In the genomic region with DNA sequence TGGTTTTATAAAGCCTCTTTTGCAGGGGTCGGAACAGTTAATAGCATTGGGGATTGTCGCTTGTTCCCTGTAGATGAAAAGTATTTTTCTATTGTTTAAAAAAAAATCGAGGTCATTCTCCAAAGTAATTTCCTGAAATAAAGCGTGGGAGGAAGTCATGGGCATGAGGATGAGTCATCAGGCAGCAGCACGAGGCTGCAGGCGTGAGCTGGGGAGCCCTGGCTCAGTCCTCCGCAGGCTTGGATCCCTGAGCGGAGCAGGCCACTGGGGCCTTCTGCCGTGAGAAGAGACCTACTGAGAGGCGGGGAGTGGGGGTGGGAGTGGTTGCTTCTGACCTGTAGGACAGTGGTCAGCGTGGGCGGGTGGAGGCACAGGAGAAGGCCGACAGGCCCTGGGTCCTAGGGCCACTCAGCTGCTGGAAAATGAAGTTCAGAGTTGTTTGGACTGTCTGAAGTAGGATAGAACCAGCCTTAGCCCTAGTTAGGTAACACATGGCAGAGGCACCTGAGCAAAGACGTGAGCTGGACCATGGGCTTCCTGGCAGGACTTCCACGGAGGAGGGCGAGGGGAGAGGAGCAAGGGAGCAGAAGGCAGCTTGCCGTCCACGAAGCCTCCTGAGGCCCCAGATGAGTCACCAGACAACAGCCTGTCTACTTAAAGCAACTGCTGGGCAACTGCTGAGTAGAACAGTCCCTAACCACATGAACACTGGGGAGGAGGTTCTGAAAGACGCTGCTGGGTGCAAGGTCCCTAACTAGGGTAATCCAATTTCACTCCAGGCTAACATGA, we compare ENCODE assay signal across 1 cellular context.
TF ChIP-seq lines count a peak whose summit lies in the region.

No MANE protein-coding gene starts in this region.

TF ChIP-seq in K562, 482 proteins besides CTCF, POLR2A, EP300 and RAD21 (continued from another document and continues in another):
- TF ChIP-seq, protein P1, sequence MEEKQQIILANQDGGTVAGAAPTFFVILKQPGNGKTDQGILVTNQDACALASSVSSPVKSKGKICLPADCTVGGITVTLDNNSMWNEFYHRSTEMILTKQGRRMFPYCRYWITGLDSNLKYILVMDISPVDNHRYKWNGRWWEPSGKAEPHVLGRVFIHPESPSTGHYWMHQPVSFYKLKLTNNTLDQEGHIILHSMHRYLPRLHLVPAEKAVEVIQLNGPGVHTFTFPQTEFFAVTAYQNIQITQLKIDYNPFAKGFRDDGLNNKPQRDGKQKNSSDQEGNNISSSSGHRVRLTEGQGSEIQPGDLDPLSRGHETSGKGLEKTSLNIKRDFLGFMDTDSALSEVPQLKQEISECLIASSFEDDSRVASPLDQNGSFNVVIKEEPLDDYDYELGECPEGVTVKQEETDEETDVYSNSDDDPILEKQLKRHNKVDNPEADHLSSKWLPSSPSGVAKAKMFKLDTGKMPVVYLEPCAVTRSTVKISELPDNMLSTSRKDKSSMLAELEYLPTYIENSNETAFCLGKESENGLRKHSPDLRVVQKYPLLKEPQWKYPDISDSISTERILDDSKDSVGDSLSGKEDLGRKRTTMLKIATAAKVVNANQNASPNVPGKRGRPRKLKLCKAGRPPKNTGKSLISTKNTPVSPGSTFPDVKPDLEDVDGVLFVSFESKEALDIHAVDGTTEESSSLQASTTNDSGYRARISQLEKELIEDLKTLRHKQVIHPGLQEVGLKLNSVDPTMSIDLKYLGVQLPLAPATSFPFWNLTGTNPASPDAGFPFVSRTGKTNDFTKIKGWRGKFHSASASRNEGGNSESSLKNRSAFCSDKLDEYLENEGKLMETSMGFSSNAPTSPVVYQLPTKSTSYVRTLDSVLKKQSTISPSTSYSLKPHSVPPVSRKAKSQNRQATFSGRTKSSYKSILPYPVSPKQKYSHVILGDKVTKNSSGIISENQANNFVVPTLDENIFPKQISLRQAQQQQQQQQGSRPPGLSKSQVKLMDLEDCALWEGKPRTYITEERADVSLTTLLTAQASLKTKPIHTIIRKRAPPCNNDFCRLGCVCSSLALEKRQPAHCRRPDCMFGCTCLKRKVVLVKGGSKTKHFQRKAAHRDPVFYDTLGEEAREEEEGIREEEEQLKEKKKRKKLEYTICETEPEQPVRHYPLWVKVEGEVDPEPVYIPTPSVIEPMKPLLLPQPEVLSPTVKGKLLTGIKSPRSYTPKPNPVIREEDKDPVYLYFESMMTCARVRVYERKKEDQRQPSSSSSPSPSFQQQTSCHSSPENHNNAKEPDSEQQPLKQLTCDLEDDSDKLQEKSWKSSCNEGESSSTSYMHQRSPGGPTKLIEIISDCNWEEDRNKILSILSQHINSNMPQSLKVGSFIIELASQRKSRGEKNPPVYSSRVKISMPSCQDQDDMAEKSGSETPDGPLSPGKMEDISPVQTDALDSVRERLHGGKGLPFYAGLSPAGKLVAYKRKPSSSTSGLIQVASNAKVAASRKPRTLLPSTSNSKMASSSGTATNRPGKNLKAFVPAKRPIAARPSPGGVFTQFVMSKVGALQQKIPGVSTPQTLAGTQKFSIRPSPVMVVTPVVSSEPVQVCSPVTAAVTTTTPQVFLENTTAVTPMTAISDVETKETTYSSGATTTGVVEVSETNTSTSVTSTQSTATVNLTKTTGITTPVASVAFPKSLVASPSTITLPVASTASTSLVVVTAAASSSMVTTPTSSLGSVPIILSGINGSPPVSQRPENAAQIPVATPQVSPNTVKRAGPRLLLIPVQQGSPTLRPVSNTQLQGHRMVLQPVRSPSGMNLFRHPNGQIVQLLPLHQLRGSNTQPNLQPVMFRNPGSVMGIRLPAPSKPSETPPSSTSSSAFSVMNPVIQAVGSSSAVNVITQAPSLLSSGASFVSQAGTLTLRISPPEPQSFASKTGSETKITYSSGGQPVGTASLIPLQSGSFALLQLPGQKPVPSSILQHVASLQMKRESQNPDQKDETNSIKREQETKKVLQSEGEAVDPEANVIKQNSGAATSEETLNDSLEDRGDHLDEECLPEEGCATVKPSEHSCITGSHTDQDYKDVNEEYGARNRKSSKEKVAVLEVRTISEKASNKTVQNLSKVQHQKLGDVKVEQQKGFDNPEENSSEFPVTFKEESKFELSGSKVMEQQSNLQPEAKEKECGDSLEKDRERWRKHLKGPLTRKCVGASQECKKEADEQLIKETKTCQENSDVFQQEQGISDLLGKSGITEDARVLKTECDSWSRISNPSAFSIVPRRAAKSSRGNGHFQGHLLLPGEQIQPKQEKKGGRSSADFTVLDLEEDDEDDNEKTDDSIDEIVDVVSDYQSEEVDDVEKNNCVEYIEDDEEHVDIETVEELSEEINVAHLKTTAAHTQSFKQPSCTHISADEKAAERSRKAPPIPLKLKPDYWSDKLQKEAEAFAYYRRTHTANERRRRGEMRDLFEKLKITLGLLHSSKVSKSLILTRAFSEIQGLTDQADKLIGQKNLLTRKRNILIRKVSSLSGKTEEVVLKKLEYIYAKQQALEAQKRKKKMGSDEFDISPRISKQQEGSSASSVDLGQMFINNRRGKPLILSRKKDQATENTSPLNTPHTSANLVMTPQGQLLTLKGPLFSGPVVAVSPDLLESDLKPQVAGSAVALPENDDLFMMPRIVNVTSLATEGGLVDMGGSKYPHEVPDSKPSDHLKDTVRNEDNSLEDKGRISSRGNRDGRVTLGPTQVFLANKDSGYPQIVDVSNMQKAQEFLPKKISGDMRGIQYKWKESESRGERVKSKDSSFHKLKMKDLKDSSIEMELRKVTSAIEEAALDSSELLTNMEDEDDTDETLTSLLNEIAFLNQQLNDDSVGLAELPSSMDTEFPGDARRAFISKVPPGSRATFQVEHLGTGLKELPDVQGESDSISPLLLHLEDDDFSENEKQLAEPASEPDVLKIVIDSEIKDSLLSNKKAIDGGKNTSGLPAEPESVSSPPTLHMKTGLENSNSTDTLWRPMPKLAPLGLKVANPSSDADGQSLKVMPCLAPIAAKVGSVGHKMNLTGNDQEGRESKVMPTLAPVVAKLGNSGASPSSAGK (IDR thresholded peaks at IDR 0.05): peak; percentile 98
- TF ChIP-seq ZNF77 (CRISPR knock-in tag; IDR thresholded peaks at IDR 0.05) (no peak), CREM (IDR thresholded peaks at IDR 0.05; ENCODE audit: low read depth) (peak; percentile 23; the same call in 1 of the 2 replicates), SMARCA5 (IDR thresholded peaks at IDR 0.05) (no peak), TAF1 (IDR thresholded peaks at IDR 0.05; ENCODE audit: control insufficient read depth, extremely low read depth, insufficient read depth, low read length, severe bottlenecking) (no peak), ETV6 (IDR thresholded peaks at IDR 0.05; ENCODE audit: borderline replicate concordance in 1 of 2, low read depth in 2 of 2, low read length in 1 of 2) (no peak), ETV6 (CRISPR knock-in tag; IDR thresholded peaks at IDR 0.05; ENCODE audit: borderline replicate concordance) (no peak), RFX1 (IDR thresholded peaks at IDR 0.05) (no peak), FIP1L1 (IDR thresholded peaks at IDR 0.05; ENCODE audit: low read depth, low read length, poor library complexity, severe bottlenecking) (no peak), MCM3 (IDR thresholded peaks at IDR 0.05) (no peak), ZFP1 (CRISPR knock-in tag; IDR thresholded peaks at IDR 0.05) (no peak), SNRNP70 (optimal IDR thresholded peaks at IDR 0.05; ENCODE audit: low read depth, low read length) (no peak), ZNF785 (CRISPR knock-in tag; IDR thresholded peaks at IDR 0.05) (no peak), BRD9 (IDR thresholded peaks at IDR 0.05; ENCODE audit: low read depth, partially characterized antibody) (no peak), OTX1 (CRISPR knock-in tag; IDR thresholded peaks at IDR 0.05) (no peak), WHSC1 (IDR thresholded peaks at IDR 0.05; ENCODE audit: low read length) (no peak), PML (IDR thresholded peaks at IDR 0.05; ENCODE audit: low read length) (no peak), GATAD2B (IDR thresholded peaks at IDR 0.05; ENCODE audit: borderline replicate concordance) (no peak), ZNF143 (CRISPR knock-in tag; IDR thresholded peaks at IDR 0.05) (peak; percentile 40; the same call in 1 of the 2 replicates), MEF2A (IDR thresholded peaks at IDR 0.05; ENCODE audit: control insufficient read depth, low read depth, low read length) (no peak), KLF13 (tag; IDR thresholded peaks at IDR 0.05; ENCODE audit: borderline replicate concordance, low read depth) (no peak), XRCC5 (IDR thresholded peaks at IDR 0.05; ENCODE audit: low read depth, low read length) (no peak), HNRNPH1 (optimal IDR thresholded peaks at IDR 0.05; ENCODE audit: low read depth, low read length) (no peak), ZNF263 (CRISPR knock-in tag; IDR thresholded peaks at IDR 0.05; ENCODE audit: borderline replicate concordance) (peak; percentile 48; the same call in 1 of the 2 replicates), IFI16 (CRISPR knock-in tag; IDR thresholded peaks at IDR 0.05) (0 out of 2 replicates have a peak, but pooled peaks have one; percentile 27)
- TF ChIP-seq, protein P2, sequence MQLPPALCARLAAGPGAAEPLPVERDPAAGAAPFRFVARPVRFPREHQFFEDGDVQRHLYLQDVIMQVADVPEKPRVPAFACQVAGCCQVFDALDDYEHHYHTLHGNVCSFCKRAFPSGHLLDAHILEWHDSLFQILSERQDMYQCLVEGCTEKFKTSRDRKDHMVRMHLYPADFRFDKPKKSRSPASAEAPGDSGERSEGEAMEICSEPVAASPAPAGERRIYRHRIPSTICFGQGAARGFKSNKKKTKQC (CRISPR knock-in tag; IDR thresholded peaks at IDR 0.05): no peak; the same call in none of the 2 replicates
- TF ChIP-seq, protein P3, sequence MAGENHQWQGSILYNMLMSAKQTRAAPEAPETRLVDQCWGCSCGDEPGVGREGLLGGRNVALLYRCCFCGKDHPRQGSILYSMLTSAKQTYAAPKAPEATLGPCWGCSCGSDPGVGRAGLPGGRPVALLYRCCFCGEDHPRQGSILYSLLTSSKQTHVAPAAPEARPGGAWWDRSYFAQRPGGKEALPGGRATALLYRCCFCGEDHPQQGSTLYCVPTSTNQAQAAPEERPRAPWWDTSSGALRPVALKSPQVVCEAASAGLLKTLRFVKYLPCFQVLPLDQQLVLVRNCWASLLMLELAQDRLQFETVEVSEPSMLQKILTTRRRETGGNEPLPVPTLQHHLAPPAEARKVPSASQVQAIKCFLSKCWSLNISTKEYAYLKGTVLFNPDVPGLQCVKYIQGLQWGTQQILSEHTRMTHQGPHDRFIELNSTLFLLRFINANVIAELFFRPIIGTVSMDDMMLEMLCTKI (IDR thresholded peaks at IDR 0.05; ENCODE audit: partially characterized antibody): no peak
- TF ChIP-seq, protein P4, sequence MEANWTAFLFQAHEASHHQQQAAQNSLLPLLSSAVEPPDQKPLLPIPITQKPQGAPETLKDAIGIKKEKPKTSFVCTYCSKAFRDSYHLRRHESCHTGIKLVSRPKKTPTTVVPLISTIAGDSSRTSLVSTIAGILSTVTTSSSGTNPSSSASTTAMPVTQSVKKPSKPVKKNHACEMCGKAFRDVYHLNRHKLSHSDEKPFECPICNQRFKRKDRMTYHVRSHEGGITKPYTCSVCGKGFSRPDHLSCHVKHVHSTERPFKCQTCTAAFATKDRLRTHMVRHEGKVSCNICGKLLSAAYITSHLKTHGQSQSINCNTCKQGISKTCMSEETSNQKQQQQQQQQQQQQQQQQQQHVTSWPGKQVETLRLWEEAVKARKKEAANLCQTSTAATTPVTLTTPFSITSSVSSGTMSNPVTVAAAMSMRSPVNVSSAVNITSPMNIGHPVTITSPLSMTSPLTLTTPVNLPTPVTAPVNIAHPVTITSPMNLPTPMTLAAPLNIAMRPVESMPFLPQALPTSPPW (CRISPR knock-in tag; IDR thresholded peaks at IDR 0.05): peak; percentile 55
- TF ChIP-seq, protein P5, sequence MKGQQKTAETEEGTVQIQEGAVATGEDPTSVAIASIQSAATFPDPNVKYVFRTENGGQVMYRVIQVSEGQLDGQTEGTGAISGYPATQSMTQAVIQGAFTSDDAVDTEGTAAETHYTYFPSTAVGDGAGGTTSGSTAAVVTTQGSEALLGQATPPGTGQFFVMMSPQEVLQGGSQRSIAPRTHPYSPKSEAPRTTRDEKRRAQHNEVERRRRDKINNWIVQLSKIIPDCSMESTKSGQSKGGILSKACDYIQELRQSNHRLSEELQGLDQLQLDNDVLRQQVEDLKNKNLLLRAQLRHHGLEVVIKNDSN (CRISPR knock-in tag; IDR thresholded peaks at IDR 0.05): no peak
- TF ChIP-seq, protein P6, sequence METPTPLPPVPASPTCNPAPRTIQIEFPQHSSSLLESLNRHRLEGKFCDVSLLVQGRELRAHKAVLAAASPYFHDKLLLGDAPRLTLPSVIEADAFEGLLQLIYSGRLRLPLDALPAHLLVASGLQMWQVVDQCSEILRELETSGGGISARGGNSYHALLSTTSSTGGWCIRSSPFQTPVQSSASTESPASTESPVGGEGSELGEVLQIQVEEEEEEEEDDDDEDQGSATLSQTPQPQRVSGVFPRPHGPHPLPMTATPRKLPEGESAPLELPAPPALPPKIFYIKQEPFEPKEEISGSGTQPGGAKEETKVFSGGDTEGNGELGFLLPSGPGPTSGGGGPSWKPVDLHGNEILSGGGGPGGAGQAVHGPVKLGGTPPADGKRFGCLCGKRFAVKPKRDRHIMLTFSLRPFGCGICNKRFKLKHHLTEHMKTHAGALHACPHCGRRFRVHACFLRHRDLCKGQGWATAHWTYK (CRISPR knock-in tag; IDR thresholded peaks at IDR 0.05): peak; percentile 62; the same call in 1 of the 2 replicates
- TF ChIP-seq, protein P7, sequence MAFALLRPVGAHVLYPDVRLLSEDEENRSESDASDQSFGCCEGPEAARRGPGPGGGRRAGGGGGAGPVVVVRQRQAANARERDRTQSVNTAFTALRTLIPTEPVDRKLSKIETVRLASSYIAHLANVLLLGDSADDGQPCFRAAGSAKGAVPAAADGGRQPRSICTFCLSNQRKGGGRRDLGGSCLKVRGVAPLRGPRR (CRISPR knock-in tag; IDR thresholded peaks at IDR 0.05): no peak
- TF ChIP-seq, protein P8, sequence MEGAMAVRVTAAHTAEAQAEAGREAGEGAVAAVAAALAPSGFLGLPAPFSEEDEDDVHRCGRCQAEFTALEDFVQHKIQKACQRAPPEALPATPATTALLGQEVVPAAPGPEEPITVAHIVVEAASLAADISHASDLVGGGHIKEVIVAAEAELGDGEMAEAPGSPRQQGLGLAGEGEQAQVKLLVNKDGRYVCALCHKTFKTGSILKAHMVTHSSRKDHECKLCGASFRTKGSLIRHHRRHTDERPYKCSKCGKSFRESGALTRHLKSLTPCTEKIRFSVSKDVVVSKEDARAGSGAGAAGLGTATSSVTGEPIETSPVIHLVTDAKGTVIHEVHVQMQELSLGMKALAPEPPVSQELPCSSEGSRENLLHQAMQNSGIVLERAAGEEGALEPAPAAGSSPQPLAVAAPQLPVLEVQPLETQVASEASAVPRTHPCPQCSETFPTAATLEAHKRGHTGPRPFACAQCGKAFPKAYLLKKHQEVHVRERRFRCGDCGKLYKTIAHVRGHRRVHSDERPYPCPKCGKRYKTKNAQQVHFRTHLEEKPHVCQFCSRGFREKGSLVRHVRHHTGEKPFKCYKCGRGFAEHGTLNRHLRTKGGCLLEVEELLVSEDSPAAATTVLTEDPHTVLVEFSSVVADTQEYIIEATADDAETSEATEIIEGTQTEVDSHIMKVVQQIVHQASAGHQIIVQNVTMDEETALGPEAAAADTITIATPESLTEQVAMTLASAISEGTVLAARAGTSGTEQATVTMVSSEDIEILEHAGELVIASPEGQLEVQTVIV (CRISPR knock-in tag; IDR thresholded peaks at IDR 0.05; ENCODE audit: borderline replicate concordance): no peak
- TF ChIP-seq, protein P9, sequence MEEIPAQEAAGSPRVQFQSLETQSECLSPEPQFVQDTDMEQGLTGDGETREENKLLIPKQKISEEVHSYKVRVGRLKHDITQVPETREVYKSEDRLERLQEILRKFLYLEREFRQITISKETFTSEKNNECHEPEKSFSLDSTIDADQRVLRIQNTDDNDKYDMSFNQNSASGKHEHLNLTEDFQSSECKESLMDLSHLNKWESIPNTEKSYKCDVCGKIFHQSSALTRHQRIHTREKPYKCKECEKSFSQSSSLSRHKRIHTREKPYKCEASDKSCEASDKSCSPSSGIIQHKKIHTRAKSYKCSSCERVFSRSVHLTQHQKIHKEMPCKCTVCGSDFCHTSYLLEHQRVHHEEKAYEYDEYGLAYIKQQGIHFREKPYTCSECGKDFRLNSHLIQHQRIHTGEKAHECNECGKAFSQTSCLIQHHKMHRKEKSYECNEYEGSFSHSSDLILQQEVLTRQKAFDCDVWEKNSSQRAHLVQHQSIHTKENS (CRISPR knock-in tag; IDR thresholded peaks at IDR 0.05): no peak
